Comparison of ENCODE assay signal across 20 cellular contexts in genomic region chr1:30876451-30877204, GRCh38. TPM values are rescaled to one million over a fixed set of nuclear protein-coding genes. Genes with fewer than 3 reads are reported as not detected.
DNase-seq lines count a peak whose midpoint lies in the region; ATAC-seq and TF ChIP-seq lines count a peak whose summit lies in the region.
"Had no signal": no experiment of that assay in that cellular context is flagged by ENCODE, and none has a peak within 500 bp of the region (broad histone marks: within the 10 kb centered on the region; RNA-seq: fewer than 3 reads in every experiment).

No MANE protein-coding gene starts in this region.

- TF ChIP-seq POLR2A in sigmoid colon (IDR thresholded peaks at IDR 0.05) = no peak

- peak; percentile 19 for TF ChIP-seq CTCF in DOHH2 (IDR thresholded peaks at IDR 0.05; ENCODE audit: low read depth, low read length, poor library complexity, severe bottlenecking)
- 0 out of 2 replicates have a peak, but pooled peaks have one; percentile 18 for TF ChIP-seq CTCF in PC-3 (conservative IDR thresholded peaks at IDR 0.05; ENCODE audit: low read depth, low read length)
- peak; percentile 61 for TF ChIP-seq CTCF in endodermal cell (conservative IDR thresholded peaks at IDR 0.05)
- peak in 1 of 4 experiments; percentile 24 for TF ChIP-seq CTCF in sigmoid colon (IDR thresholded peaks at IDR 0.05)

- H3K27me3 ChIP-seq in DOHH2 (ENCODE audit: control insufficient read depth, low read length) (peaks cover 31% of the 10 kb centered on the region), PC-3 (ENCODE audit: low read length) (no peaks in the 10 kb centered on the region), endodermal cell (ENCODE audit: control insufficient read depth, insufficient read depth, low read length, poor library complexity, severe bottlenecking) (no peaks in the 10 kb centered on the region), sigmoid colon (no peaks in the 10 kb centered on the region)
- H3K27me3 ChIP-seq: BE2C, colonic mucosa, MG63 had no signal

- peaks cover 31% of the 10 kb centered on the region for H3K36me3 Mint-ChIP-seq in endodermal cell (ENCODE audit: low read depth)
- peaks cover 24% of the 10 kb centered on the region in 2 donors for H3K36me3 Mint-ChIP-seq in stimulated activated naive B cell treated with anti-CD40 and anti-IgM and Interleukin-4, amounts not matched to agents 10 μg/mL and 1 μg/mL and 100 μg/mL, for 72 hours

- H3K4me2 ChIP-seq in DOHH2 (ENCODE audit: low read length) (no peak overlapping the region), PC-3 (ENCODE audit: low read length) (no peak overlapping the region)
- H3K4me2 ChIP-seq: SK-N-SH had no signal

- no peaks in the 10 kb centered on the region for H3K9me3 Mint-ChIP-seq in endodermal cell
- H3K9me3 Mint-ChIP-seq in stimulated activated naive B cell treated with anti-CD40 and anti-IgM and Interleukin-4, amounts not matched to agents 10 μg/mL and 1 μg/mL and 100 μg/mL, for 72 hours = peaks cover 21 to 26% of the 10 kb centered on the region in 2 donors

- intact Hi-C loops in PC-3 (cut with micrococcal nuclease) = no loop called here
- intact Hi-C loops in sigmoid colon (cut with DNase I) = loop anchor here (2.0 kb wide), 1 partner anchor 52 kb away; no protein-coding TSS in a partner anchor

- no peaks in the 10 kb centered on the region for H3K36me3 ChIP-seq in DOHH2 (ENCODE audit: control insufficient read depth, low read length)
- H3K36me3 ChIP-seq in PC-3 (ENCODE audit: low read depth, low read length) = peaks cover 17% of the 10 kb centered on the region
- peaks cover 30% of the 10 kb centered on the region for H3K36me3 ChIP-seq in endodermal cell (ENCODE audit: control insufficient read depth, insufficient read depth, low read length)
- H3K36me3 ChIP-seq in sigmoid colon = peaks cover 29 to 53% (median 42%) of the 10 kb centered on the region in 4 donors
- H3K36me3 ChIP-seq: BE2C, colonic mucosa had no signal

- ATAC-seq in PC-3 (no peak), HG02763 (IDR thresholded peaks at IDR 0.05; ENCODE audit: unreplicated experiment) (no peak), GM21737 (IDR thresholded peaks at IDR 0.05; ENCODE audit: unreplicated experiment) (no peak), HG02970 (IDR thresholded peaks at IDR 0.05; ENCODE audit: low FRiP score, unreplicated experiment) (no peak)
- ATAC-seq in stimulated activated naive B cell treated with anti-CD40 and anti-IgM and Interleukin-4, amounts not matched to agents 10 μg/mL and 1 μg/mL and 100 μg/mL, for 72 hours (replicated peaks) = no peak

- no peaks in the 10 kb centered on the region for H3K27me3 Mint-ChIP-seq in endodermal cell (ENCODE audit: insufficient read depth)
- H3K27me3 Mint-ChIP-seq in stimulated activated naive B cell treated with anti-CD40 and anti-IgM and Interleukin-4, amounts not matched to agents 10 μg/mL and 1 μg/mL and 100 μg/mL, for 72 hours = peaks cover 79 to 83% of the 10 kb centered on the region in 2 donors

- H3K9me3 ChIP-seq in DOHH2 (ENCODE audit: control insufficient read depth, insufficient read depth, low read length) (no peaks in the 10 kb centered on the region), PC-3 (ENCODE audit: low read length) (0 out of 2 replicates have a peak, but pooled peaks cover 6% of the 10 kb centered on the region), endodermal cell (ENCODE audit: control insufficient read depth, low read length) (peaks cover 8% of the 10 kb centered on the region), sigmoid colon (peaks cover 0 to 5% (median 1%) of the 10 kb centered on the region in 4 donors)
- H3K9me3 ChIP-seq: BE2C, colonic mucosa, MG63 had no signal

- H3K27ac ChIP-seq in DOHH2 (ENCODE audit: low read depth, low read length) (no peak overlapping the region), PC-3 (ENCODE audit: low read length) (no peak overlapping the region), endodermal cell (ENCODE audit: low read depth, low read length) (no peak overlapping the region), sigmoid colon (peak overlapping the region; percentile 72 to 95 (median 86))
- H3K27ac ChIP-seq: colonic mucosa, epithelial cell of prostate had no signal

- H2AFZ ChIP-seq in PC-3 (ENCODE audit: low read length) = no peak overlapping the region

- no peak overlapping the region for H3K4me3 Mint-ChIP-seq in endodermal cell
- H3K4me3 Mint-ChIP-seq in stimulated activated naive B cell treated with anti-CD40 and anti-IgM and Interleukin-4, amounts not matched to agents 10 μg/mL and 1 μg/mL and 100 μg/mL, for 72 hours = no peak overlapping the region
- H3K4me3 Mint-ChIP-seq: activated CD4-positive, alpha-beta T cell treated with anti-CD3 and anti-CD28 coated beads, Interleukin-2, amount 10 ng/mL, durations not matched to agents 7 days and 5 days had no signal

- POLR2A ChIA-PET in PC-3 (lab: Charles Lee; ENCODE audit: unreplicated experiment) = no interaction called here

- DNase-seq in PC-3 (no peak), endodermal cell (no peak), sigmoid colon (no peak)
- DNase-seq in stimulated activated naive B cell treated with anti-CD40 and anti-IgM and Interleukin-4, amounts not matched to agents 10 μg/mL and 1 μg/mL and 100 μg/mL, for 72 hours = no peak
- DNase-seq: activated CD4-positive, alpha-beta T cell treated with anti-CD3 and anti-CD28 coated beads, Interleukin-2, amount 10 ng/mL, durations not matched to agents 7 days and 5 days; activated T-cell treated with anti-CD3 and anti-CD28 coated beads, Interleukin-2, amount 50 U/mL, for 48 hours; BE2C; DMS53; MG63; NCI-H2029 treated with DMSO at 0.1 percent for 48 hours; NCI-H69; SK-N-SH; small intestine; stimulated activated naive CD4-positive, alpha-beta T cell had no signal

- H3K4me1 Mint-ChIP-seq in endodermal cell = peaks cover 1% of the 10 kb centered on the region
- H3K4me1 Mint-ChIP-seq in stimulated activated naive B cell treated with anti-CD40 and anti-IgM and Interleukin-4, amounts not matched to agents 10 μg/mL and 1 μg/mL and 100 μg/mL, for 72 hours = peaks cover 12% of the 10 kb centered on the region in 2 donors
- H3K4me1 Mint-ChIP-seq: activated CD4-positive, alpha-beta T cell treated with anti-CD3 and anti-CD28 coated beads, Interleukin-2, amount 10 ng/mL, durations not matched to agents 7 days and 5 days had no signal

- no peak for TF ChIP-seq EP300 in sigmoid colon (IDR thresholded peaks at IDR 0.05)

- H3K4me1 ChIP-seq in DOHH2 (ENCODE audit: control insufficient read depth, low read length) (peaks cover 10% of the 10 kb centered on the region), PC-3 (ENCODE audit: insufficient read depth, low read length) (peaks cover 11% of the 10 kb centered on the region), endodermal cell (ENCODE audit: control insufficient read depth, insufficient read depth, low read length) (no peaks in the 10 kb centered on the region), sigmoid colon (peaks cover 0 to 57% (median 55%) of the 10 kb centered on the region in 4 donors)
- H3K4me1 ChIP-seq: BE2C, colonic mucosa had no signal

- H3K9ac ChIP-seq in PC-3 (ENCODE audit: low read length) = no peak overlapping the region
- H3K9ac ChIP-seq in endodermal cell (ENCODE audit: extremely low read depth, low read length, poor library complexity, severe bottlenecking) = no peak overlapping the region
- H3K9ac ChIP-seq: SK-N-SH had no signal

- H3K27ac Mint-ChIP-seq in endodermal cell = no peak overlapping the region
- H3K27ac Mint-ChIP-seq in stimulated activated naive B cell treated with anti-CD40 and anti-IgM and Interleukin-4, amounts not matched to agents 10 μg/mL and 1 μg/mL and 100 μg/mL, for 72 hours = no peak overlapping the region
- H3K27ac Mint-ChIP-seq: activated CD4-positive, alpha-beta T cell treated with anti-CD3 and anti-CD28 coated beads, Interleukin-2, amount 10 ng/mL, durations not matched to agents 7 days and 5 days had no signal

- CTCF ChIA-PET in PC-3 (lab: Charles Lee) = no interaction called here

- WGBS in endodermal cell (ENCODE audit: insufficient coverage in 1 of 2, insufficient read length in 1 of 2), 2 experiments = 92 to 93% methylated on average over 19 to 25 of the region's 25 CpGs
- 93 to 94% methylated on average over 25 of the region's 25 CpGs for WGBS in sigmoid colon, 2 donors

- H3K4me3 ChIP-seq in DOHH2 (ENCODE audit: low read length) = no peak overlapping the region
- no peak overlapping the region for H3K4me3 ChIP-seq in PC-3 (ENCODE audit: low read length)
- H3K4me3 ChIP-seq in endodermal cell (ENCODE audit: low read length) = no peak overlapping the region
- no peak overlapping the region for H3K4me3 ChIP-seq in sigmoid colon
- H3K4me3 ChIP-seq: colonic mucosa, MG63 had no signal

- H3F3A ChIP-seq in DOHH2 (ENCODE audit: control insufficient read depth, insufficient read depth) (no peaks in the 10 kb centered on the region), PC-3 (ENCODE audit: low read length, unreplicated experiment) (no peaks in the 10 kb centered on the region)

- no TSS peak for BruUV-seq in PC-3 (replicated peaks; lab: Mats Ljungman, UMichigan)

- H3K9me2 ChIP-seq in DOHH2 (replicated peaks; ENCODE audit: control insufficient read depth, low read length) = no peaks in the 10 kb centered on the region
- H3K9me2 ChIP-seq in PC-3 (replicated peaks; ENCODE audit: low read length) = no peaks in the 10 kb centered on the region
- H3K9me2 ChIP-seq: SK-N-SH had no signal

- H3K79me2 ChIP-seq in DOHH2 (ENCODE audit: control insufficient read depth, low read length) (no peaks in the 10 kb centered on the region), PC-3 (ENCODE audit: low read length) (no peaks in the 10 kb centered on the region)

- H4K20me1 ChIP-seq in DOHH2 (ENCODE audit: control insufficient read depth, insufficient read depth, low read depth, low read length) (no peaks in the 10 kb centered on the region; the same call in 1 of the 2 replicates), PC-3 (ENCODE audit: low read length) (no peaks in the 10 kb centered on the region)

RNA-seq across cellular contexts. Expression of gene SDC3, which starts 31.9 kb away (rescaled TPM):
- total RNA-seq in PC-3 (2014; rRNA removed) = 10.0 and 20.3 TPM in 2 replicates
- 100 to 1,000 TPM in 1 of 2 donors, 10 to 100 TPM in 1; 94.1 to 143 TPM for total RNA-seq in endodermal cell
- 94.6 TPM for polyA plus RNA-seq in endodermal cell (2013, experiment 1 of 2)
- 84.7 TPM for polyA plus RNA-seq in endodermal cell (2013, experiment 2 of 2)
- 10 to 100 TPM; 29.9 to 91.1 (median 50.7) TPM for total RNA-seq in sigmoid colon
- polyA plus RNA-seq in sigmoid colon = 10 to 100 TPM in 1 of 3 donors, 1 to 10 TPM in 2; 2.4 to 29.8 (median 6.5) TPM

Comparison
In these comparisons a context has a peak if more than half of its experiments do, and no peak if none do; other contexts are left out.
1. H3K27ac ChIP-seq: peak in sigmoid colon (4 of 4); none in DOHH2 (single experiment), PC-3 (single experiment) and endodermal cell (single experiment).